ENCODE assay signal across 12 cellular contexts in the genomic region with DNA sequence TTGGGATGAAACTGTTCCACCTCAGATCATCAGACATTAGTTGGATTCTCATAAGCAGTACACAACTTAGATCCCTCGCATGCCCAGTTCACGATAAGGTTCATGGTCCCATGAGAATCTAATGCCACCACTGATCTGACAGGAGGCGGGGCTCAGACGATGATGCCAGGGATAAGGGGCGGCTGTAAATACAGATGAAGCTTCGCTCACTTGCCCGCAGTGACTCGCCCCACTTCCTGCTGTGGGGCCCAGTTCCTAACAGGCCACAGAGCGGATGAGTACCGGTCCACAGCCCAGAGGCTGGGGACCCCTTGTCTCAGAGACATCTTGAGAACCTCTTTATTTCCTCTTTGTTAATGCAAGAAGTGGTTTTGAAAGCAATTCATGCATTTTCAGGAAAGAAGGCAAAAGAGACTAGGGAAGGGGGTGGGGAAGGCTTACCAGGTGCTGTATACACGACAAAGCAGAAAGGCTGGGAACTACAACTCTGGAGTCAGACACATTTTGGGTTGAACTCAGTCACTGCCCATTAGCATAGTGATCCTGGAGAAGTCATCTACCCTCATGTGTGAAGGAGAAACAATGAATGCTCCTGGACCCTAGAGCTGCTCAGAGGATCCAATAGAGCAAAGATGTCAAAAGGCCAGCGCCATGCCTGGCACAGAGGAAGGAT.
DNase-seq lines count a peak whose midpoint lies in the region; ATAC-seq lines count a peak whose summit lies in the region.
"Had no signal": no experiment of that assay in that cellular context is flagged by ENCODE, and none has a peak within 500 bp of the region (broad histone marks: within the 10 kb centered on the region; RNA-seq: fewer than 3 reads in every experiment).

No MANE protein-coding gene starts in this region.

- H3K27ac Mint-ChIP-seq in activated naive CD8-positive, alpha-beta T cell treated with anti-CD3 and anti-CD28 coated beads, Interleukin-2, amount 10 ng/mL, durations not matched to agents 7 days and 5 days: peak overlapping the region; percentile 85
- H3K27ac Mint-ChIP-seq in stimulated activated memory B cell treated with anti-CD40 and anti-IgM and Interleukin-4, amounts not matched to agents 10 μg/mL and 1 μg/mL and 100 μg/mL, for 72 hours: peak overlapping the region; percentile 5

- H3K4me3 Mint-ChIP-seq in activated naive CD8-positive, alpha-beta T cell treated with anti-CD3 and anti-CD28 coated beads, Interleukin-2, amount 10 ng/mL, durations not matched to agents 7 days and 5 days: peak overlapping the region; percentile 72
- no peak overlapping the region for H3K4me3 Mint-ChIP-seq in stimulated activated memory B cell treated with anti-CD40 and anti-IgM and Interleukin-4, amounts not matched to agents 10 μg/mL and 1 μg/mL and 100 μg/mL, for 72 hours
- H3K4me3 Mint-ChIP-seq: neural crest cell had no signal

- no peaks in the 10 kb centered on the region for H3K27me3 ChIP-seq in SJSA1 (replicated peaks)
- H3K27me3 ChIP-seq: vagina had no signal

- peak; percentile 5 for DNase-seq in activated effector memory CD4-positive, alpha-beta T cell treated with Interleukin-2 at 50 U/mL for 16 hours
- DNase-seq in activated effector memory CD4-positive, alpha-beta T cell treated with anti-CD3 and anti-CD28 coated beads, Interleukin-2, amount 50 U/mL, for 16 hours: no peak
- DNase-seq in SJSA1 (ENCODE audit: low read depth in 1 of 2, low spot score in 2 of 2) (peak; percentile 77 to 83), T1000 (lab: John Stamatoyannopoulos, UW) (no peak), NCI-H526 (lab: John Stamatoyannopoulos, UW) (no peak)
- peak; percentile 67 for DNase-seq in activated naive CD8-positive, alpha-beta T cell treated with anti-CD3 and anti-CD28 coated beads, Interleukin-2, amount 10 ng/mL, durations not matched to agents 7 days and 5 days
- DNase-seq: stimulated activated CD4-positive, alpha-beta T cell treated with anti-CD3 and anti-CD28 coated beads, Interleukin-2, amount 100 ng/mL, for 48 hours had no signal

- peaks cover 18% of the 10 kb centered on the region for H3K4me1 Mint-ChIP-seq in activated naive CD8-positive, alpha-beta T cell treated with anti-CD3 and anti-CD28 coated beads, Interleukin-2, amount 10 ng/mL, durations not matched to agents 7 days and 5 days
- peaks cover 14% of the 10 kb centered on the region for H3K4me1 Mint-ChIP-seq in stimulated activated memory B cell treated with anti-CD40 and anti-IgM and Interleukin-4, amounts not matched to agents 10 μg/mL and 1 μg/mL and 100 μg/mL, for 72 hours

- peaks cover 1% of the 10 kb centered on the region for H3K36me3 Mint-ChIP-seq in activated naive CD8-positive, alpha-beta T cell treated with anti-CD3 and anti-CD28 coated beads, Interleukin-2, amount 10 ng/mL, durations not matched to agents 7 days and 5 days
- H3K36me3 Mint-ChIP-seq in stimulated activated memory B cell treated with anti-CD40 and anti-IgM and Interleukin-4, amounts not matched to agents 10 μg/mL and 1 μg/mL and 100 μg/mL, for 72 hours: peaks cover 22% of the 10 kb centered on the region

- H3K36me3 ChIP-seq in SJSA1: no peaks in the 10 kb centered on the region
- H3K36me3 ChIP-seq: vagina had no signal

- H3K27me3 Mint-ChIP-seq in activated naive CD8-positive, alpha-beta T cell treated with anti-CD3 and anti-CD28 coated beads, Interleukin-2, amount 10 ng/mL, durations not matched to agents 7 days and 5 days: peaks cover 2% of the 10 kb centered on the region
- H3K27me3 Mint-ChIP-seq in stimulated activated memory B cell treated with anti-CD40 and anti-IgM and Interleukin-4, amounts not matched to agents 10 μg/mL and 1 μg/mL and 100 μg/mL, for 72 hours: no peaks in the 10 kb centered on the region

- peak; percentile 100 for ATAC-seq in activated naive CD8-positive, alpha-beta T cell treated with anti-CD3 and anti-CD28 coated beads, Interleukin-2, amount 10 ng/mL, durations not matched to agents 7 days and 5 days (ENCODE audit: low read depth)
- peak; percentile 85 for ATAC-seq in stimulated activated memory B cell treated with anti-CD40 and anti-IgM and Interleukin-4, amounts not matched to agents 10 μg/mL and 1 μg/mL and 100 μg/mL, for 72 hours
- ATAC-seq in GM18511 (IDR thresholded peaks at IDR 0.05; ENCODE audit: unreplicated experiment): no peak
- ATAC-seq: Right ventricle myocardium inferior had no signal

- H3K4me1 ChIP-seq in SJSA1 (replicated peaks): peaks cover 35% of the 10 kb centered on the region
- H3K4me1 ChIP-seq: vagina had no signal

- POLR2A ChIA-PET in activated naive CD8-positive, alpha-beta T cell treated with anti-CD3 and anti-CD28 coated beads, Interleukin-2, amount 10 ng/mL, durations not matched to agents 7 days and 5 days (lab: Charles Lee): interaction anchor here (1.7 kb wide), 1 partner anchor 234 kb away, joined by 4 read pairs; the partner anchor contains the start of gene NFYB

- peak overlapping the region; percentile 74 for H3K27ac ChIP-seq in SJSA1
- H3K27ac ChIP-seq: vagina had no signal

- peaks cover 2% of the 10 kb centered on the region for H3K9me3 Mint-ChIP-seq in activated naive CD8-positive, alpha-beta T cell treated with anti-CD3 and anti-CD28 coated beads, Interleukin-2, amount 10 ng/mL, durations not matched to agents 7 days and 5 days
- H3K9me3 Mint-ChIP-seq in stimulated activated memory B cell treated with anti-CD40 and anti-IgM and Interleukin-4, amounts not matched to agents 10 μg/mL and 1 μg/mL and 100 μg/mL, for 72 hours: no peaks in the 10 kb centered on the region

- H3K9me3 ChIP-seq in SJSA1 (replicated peaks): no peaks in the 10 kb centered on the region
- H3K9me3 ChIP-seq: vagina had no signal

- H3K4me3 ChIP-seq in SJSA1: no peak overlapping the region
- H3K4me3 ChIP-seq: vagina had no signal

Comparison
In these comparisons a context has a peak if more than half of its experiments do, and no peak if none do; other contexts are left out.
1. DNase-seq: peak in activated effector memory CD4-positive, alpha-beta T cell treated with Interleukin-2 at 50 U/mL for 16 hours (single experiment), SJSA1 (2 of 2) and activated naive CD8-positive, alpha-beta T cell treated with anti-CD3 and anti-CD28 coated beads, Interleukin-2, amount 10 ng/mL, durations not matched to agents 7 days and 5 days (single experiment); none in activated effector memory CD4-positive, alpha-beta T cell treated with anti-CD3 and anti-CD28 coated beads, Interleukin-2, amount 50 U/mL, for 16 hours (single experiment), T1000 (single experiment) and NCI-H526 (0 of 2).